ENCODE assay signal across 23 cellular contexts in genomic region chr5:155954739-155955445, GRCh38.
"Had no signal": no experiment of that assay in that cellular context is flagged by ENCODE, and none has a peak within 500 bp of the region (broad histone marks: within the 10 kb centered on the region; RNA-seq: fewer than 3 reads in every experiment).

No MANE protein-coding gene starts in this region.

- H3K79me2 ChIP-seq: hepatocyte had no signal

- H3K36me3 Mint-ChIP-seq: activated naive CD8-positive, alpha-beta T cell; stimulated activated effector memory CD8-positive, alpha-beta T cell treated with anti-CD3 and anti-CD28 coated beads, Interleukin-12 subunit alpha, Interleukin-12 subunit beta, amount 100 ng/mL, for 72 hours; type B pancreatic cell had no signal

- H3K27me3 Mint-ChIP-seq: type B pancreatic cell had no signal

- DNase-seq: activated CD4-positive, alpha-beta T cell treated with anti-CD3 and anti-CD28 coated beads for 1 hour; activated CD4-positive, alpha-beta T cell treated with anti-CD3 and anti-CD28 coated beads, Interleukin-2, amount 50 U/mL, for 4 hours; dermis blood vessel endothelial cell; effector memory CD4-positive, alpha-beta T cell; foreskin fibroblast; midbrain; ovary; psoas muscle; right cardiac atrium; stimulated activated CD4-positive, alpha-beta T cell treated with anti-CD3 and anti-CD28 coated beads, Interleukin-15, amount 100 ng/mL, for 24 hours; stimulated activated CD4-positive, alpha-beta T cell treated with anti-CD3 and anti-CD28 coated beads, Interleukin-4, amount 100 ng/mL, for 1 hour; stomach; WERI-Rb-1 had no signal

- FAIRE-seq: endothelial cell of umbilical vein, islet of Langerhans, small intestine had no signal

- H3K27ac ChIP-seq: cardiac muscle cell, esophagus muscularis mucosa, hepatocyte, ovary, psoas muscle, stomach, WERI-Rb-1 had no signal

- H3K9me3 ChIP-seq: esophagus muscularis mucosa, ovary, psoas muscle, stomach had no signal

- H3K9me3 Mint-ChIP-seq: stimulated activated effector memory CD8-positive, alpha-beta T cell treated with anti-CD3 and anti-CD28 coated beads, Interleukin-12 subunit alpha, Interleukin-12 subunit beta, amount 100 ng/mL, for 72 hours; type B pancreatic cell had no signal

- H3K27me3 ChIP-seq: cardiac muscle cell, esophagus muscularis mucosa, hepatocyte, ovary, stomach had no signal

- H3K27ac Mint-ChIP-seq: activated naive CD8-positive, alpha-beta T cell; stimulated activated effector memory CD8-positive, alpha-beta T cell treated with anti-CD3 and anti-CD28 coated beads, Interleukin-12 subunit alpha, Interleukin-12 subunit beta, amount 100 ng/mL, for 72 hours; type B pancreatic cell had no signal

- H3K4me3 ChIP-seq: cardiac muscle cell, esophagus muscularis mucosa, hepatocyte, lung, ovary, psoas muscle, stomach had no signal

- H3K4me1 ChIP-seq: stomach had no signal

- H2AFZ ChIP-seq: hepatocyte had no signal

- H3K4me3 Mint-ChIP-seq: activated naive CD8-positive, alpha-beta T cell; stimulated activated effector memory CD8-positive, alpha-beta T cell treated with anti-CD3 and anti-CD28 coated beads, Interleukin-12 subunit alpha, Interleukin-12 subunit beta, amount 100 ng/mL, for 72 hours; type B pancreatic cell had no signal

- H3K4me1 Mint-ChIP-seq: stimulated activated effector memory CD8-positive, alpha-beta T cell treated with anti-CD3 and anti-CD28 coated beads, Interleukin-12 subunit alpha, Interleukin-12 subunit beta, amount 100 ng/mL, for 72 hours had no signal

- H3K36me3 ChIP-seq: cardiac muscle cell, esophagus muscularis mucosa, ovary, stomach, WERI-Rb-1 had no signal

- H3K4me2 ChIP-seq: hepatocyte had no signal

- ATAC-seq: psoas muscle; right cardiac atrium; stimulated activated effector memory CD8-positive, alpha-beta T cell treated with anti-CD3 and anti-CD28 coated beads, Interleukin-12 subunit alpha, Interleukin-12 subunit beta, amount 100 ng/mL, for 72 hours had no signal
